Comparison of ENCODE assay signal across 12 cellular contexts in the genomic region with DNA sequence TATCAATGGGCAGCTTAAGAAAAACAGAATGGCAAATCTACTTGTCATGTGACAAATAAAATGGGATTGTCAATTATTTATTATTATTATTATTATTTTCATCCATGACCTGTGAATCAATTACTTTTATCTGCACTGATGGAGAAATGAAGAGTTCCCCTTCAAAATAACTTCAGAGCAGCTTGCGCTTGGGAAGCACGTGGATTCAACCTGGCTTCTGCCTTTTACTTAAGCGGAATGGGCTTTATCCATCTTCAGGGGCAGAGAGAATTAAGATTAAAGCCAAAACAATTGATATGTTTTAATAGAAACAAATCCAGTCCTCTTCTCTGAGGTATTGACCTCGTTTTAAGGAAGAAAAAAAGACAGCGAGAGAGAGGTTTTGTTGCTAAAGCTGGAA. TPM values are rescaled to one million over a fixed set of nuclear protein-coding genes. Genes with fewer than 3 reads are reported as not detected.
A peak's percentile ranks its signal among the peaks of the same experiment; 100 is the strongest.
DNase-seq lines count a peak whose midpoint lies in the region; ATAC-seq lines count a peak whose summit lies in the region.
"Had no signal": no experiment of that assay in that cellular context is flagged by ENCODE, and none has a peak within 500 bp of the region (broad histone marks: within the 10 kb centered on the region; RNA-seq: fewer than 3 reads in every experiment).

No MANE protein-coding gene starts in this region.

- no peak overlapping the region for H3K27ac Mint-ChIP-seq in activated T-cell treated with anti-CD3 and anti-CD28 coated beads, Interleukin-2, amount 50 U/mL, for 24 hours
- H3K27ac Mint-ChIP-seq: naive thymus-derived CD4-positive, alpha-beta T cell had no signal

- peaks cover 44% of the 10 kb centered on the region for H3K27me3 Mint-ChIP-seq in activated T-cell treated with anti-CD3 and anti-CD28 coated beads, Interleukin-2, amount 50 U/mL, for 24 hours

- H3K9me2 ChIP-seq in GM23248 (ENCODE audit: insufficient read depth), result no peaks in the 10 kb centered on the region

- H3K27me3 ChIP-seq in GM23248 (replicated peaks; ENCODE audit: insufficient read depth), result no peaks in the 10 kb centered on the region
- no peaks in the 10 kb centered on the region for H3K27me3 ChIP-seq in SJSA1 (replicated peaks)
- no peaks in the 10 kb centered on the region for H3K27me3 ChIP-seq in right cardiac atrium (ENCODE audit: control insufficient read depth, insufficient read depth)
- H3K27me3 ChIP-seq in rectal smooth muscle tissue (ENCODE audit: control insufficient read depth, insufficient read depth, low read length), result no peaks in the 10 kb centered on the region

- H3K4me1 ChIP-seq in GM23248 (ENCODE audit: insufficient read depth) (peaks cover 17% of the 10 kb centered on the region), SJSA1 (replicated peaks) (peaks cover 8% of the 10 kb centered on the region), right cardiac atrium (ENCODE audit: control insufficient read depth, insufficient read depth, low read length) (peaks cover 5% of the 10 kb centered on the region), rectal smooth muscle tissue (ENCODE audit: control insufficient read depth, insufficient read depth, low read length) (peaks cover 11% of the 10 kb centered on the region)

- no peaks in the 10 kb centered on the region for H3K36me3 Mint-ChIP-seq in activated T-cell treated with anti-CD3 and anti-CD28 coated beads, Interleukin-2, amount 50 U/mL, for 24 hours (ENCODE audit: low read depth)
- H3K36me3 Mint-ChIP-seq: naive thymus-derived CD4-positive, alpha-beta T cell had no signal

- peaks cover 6% of the 10 kb centered on the region for H3F3A ChIP-seq in GM23248 (ENCODE audit: insufficient read depth)

- no peaks in the 10 kb centered on the region for H3K79me2 ChIP-seq in GM23248 (ENCODE audit: insufficient read depth)

- H3K9me3 ChIP-seq in GM23248 (ENCODE audit: low read depth) (no peaks in the 10 kb centered on the region), SJSA1 (replicated peaks) (no peaks in the 10 kb centered on the region), right cardiac atrium (ENCODE audit: control insufficient read depth, low read length) (no peaks in the 10 kb centered on the region)

- peaks cover 4% of the 10 kb centered on the region for H3K4me1 Mint-ChIP-seq in activated T-cell treated with anti-CD3 and anti-CD28 coated beads, Interleukin-2, amount 50 U/mL, for 24 hours (ENCODE audit: low read depth)

- peak overlapping the region; percentile 98 for H3K4me2 ChIP-seq in GM23248 (ENCODE audit: unreplicated experiment)

- DNase-seq in GM23248 (no peak), SJSA1 (ENCODE audit: low read depth in 1 of 2, low spot score in 2 of 2) (no peak), right cardiac atrium (no peak), T1000 (lab: John Stamatoyannopoulos, UW) (no peak), amniotic stem cell (lab: John Stamatoyannopoulos, UW) (no peak), D341Med (ENCODE audit: low spot score) (no peak)
- no peak for DNase-seq in activated T-cell treated with anti-CD3 and anti-CD28 coated beads, Interleukin-2, amount 50 U/mL, for 24 hours
- DNase-seq: activated T-cell treated with anti-CD3 and anti-CD28 coated beads, Interleukin-2, amount 50 U/mL, for 48 hours; naive thymus-derived CD4-positive, alpha-beta T cell; NCI-H2029; stimulated activated CD4-positive, alpha-beta T cell treated with anti-CD3 and anti-CD28 coated beads, Interleukin-2, amount 100 ng/mL, for 48 hours had no signal

- in situ Hi-C loops in GM23248 (cut with MboI), result no loop called here

- ATAC-seq in right cardiac atrium, result no peak
- ATAC-seq: naive thymus-derived CD4-positive, alpha-beta T cell had no signal

- H3K27ac ChIP-seq in GM23248, result peak overlapping the region; percentile 73
- H3K27ac ChIP-seq in SJSA1, result no peak overlapping the region; the same call in 1 of the 2 replicates
- no peak overlapping the region for H3K27ac ChIP-seq in right cardiac atrium (ENCODE audit: low read length)
- H3K27ac ChIP-seq in rectal smooth muscle tissue (ENCODE audit: low read depth, low read length), result no peak overlapping the region

- H3K9me3 Mint-ChIP-seq in activated T-cell treated with anti-CD3 and anti-CD28 coated beads, Interleukin-2, amount 50 U/mL, for 24 hours, result no peaks in the 10 kb centered on the region
- H3K9me3 Mint-ChIP-seq: naive thymus-derived CD4-positive, alpha-beta T cell had no signal

- no peak overlapping the region for H3K4me3 Mint-ChIP-seq in activated T-cell treated with anti-CD3 and anti-CD28 coated beads, Interleukin-2, amount 50 U/mL, for 24 hours

- no peaks in the 10 kb centered on the region for H4K20me1 ChIP-seq in GM23248 (ENCODE audit: insufficient read depth)

- 63 to 67% methylated on average over 5 of the region's 5 CpGs for WGBS in GM23248 (ENCODE audit: low coverage in 1 of 2, low lambda C conversion rate in 2 of 2, missing lambda C conversion rate in 2 of 2), 2 experiments
- 48% methylated on average over 5 of the region's 5 CpGs for WGBS in right cardiac atrium

- H3K4me3 ChIP-seq in GM23248 (peak overlapping the region; percentile 83), SJSA1 (peak overlapping the region; percentile 50; the same call in 1 of the 2 replicates), right cardiac atrium (ENCODE audit: low read length) (peak overlapping the region; percentile 67), rectal smooth muscle tissue (ENCODE audit: low read length) (peak overlapping the region; percentile 69)

- H2AFZ ChIP-seq in GM23248, result peak overlapping the region; percentile 91

- intact Hi-C loops in right cardiac atrium (cut with DNase I), result no loop called here

- H3K36me3 ChIP-seq in GM23248 (ENCODE audit: low read depth), result no peaks in the 10 kb centered on the region
- H3K36me3 ChIP-seq in SJSA1, result no peaks in the 10 kb centered on the region
- no peaks in the 10 kb centered on the region for H3K36me3 ChIP-seq in rectal smooth muscle tissue (ENCODE audit: control insufficient read depth, insufficient read depth, low read length)

- H3K9ac ChIP-seq in GM23248 (peak overlapping the region; percentile 85), rectal smooth muscle tissue (ENCODE audit: low read length) (no peak overlapping the region)

RNA-seq across cellular contexts. Expression of gene SACS, which starts 0.9 kb away (rescaled TPM):
- total RNA-seq in GM23248 (2014; rRNA removed; shearing (Covaris generic)), result 45.7 and 54.4 TPM in 2 replicates
- polyA plus RNA-seq in GM23248 (2016; fragmentation: Nextera tagmentation; extraction: Ambion mirVana) (6.1 and 8.1 TPM in 2 replicates), right cardiac atrium (4.8 TPM)
- total RNA-seq in SJSA1 (2014; rRNA removed; shearing (Covaris generic)), result 24.2 and 31.9 TPM in 2 replicates
- 10 to 100 TPM; 13.5 to 23.5 (median 16.2) TPM for total RNA-seq in right cardiac atrium
